8 cellular contexts compared by ENCODE assay signal in genomic region chr16:31700530-31701388, GRCh38.
DNase-seq lines count a peak whose midpoint lies in the region; ATAC-seq and TF ChIP-seq lines count a peak whose summit lies in the region.

No MANE protein-coding gene starts in this region.

- peak; percentile 75 for DNase-seq in DND-41
- DNase-seq in brain microvascular endothelial cell: peak; percentile 54
- peak; percentile 64 for DNase-seq in kidney epithelial cell (ENCODE audit: low read depth)
- peak in 3 of 4 experiments; percentile 69 to 84 (median 79) for DNase-seq in stimulated activated CD4-positive, alpha-beta T cell treated with anti-CD3 and anti-CD28 coated beads, Interleukin-1b, Interleukin-23, amount 100 ng/mL, for 24 hours (ENCODE audit: low read depth in 4 of 4, low spot score in 1 of 4)
- DNase-seq in DMS53 treated with DMSO at 0.1 percent for 48 hours (lab: John Stamatoyannopoulos, UW; ENCODE audit: unreplicated experiment): no peak

- H3K4me3 ChIP-seq in DND-41 (ENCODE audit: low read depth in 1 of 2, low read length in 2 of 2) (peak overlapping the region; percentile 41 to 91; a peak in 3 of 4 replicates), brain microvascular endothelial cell (ENCODE audit: low read depth, low read length) (peak overlapping the region; percentile 70), kidney epithelial cell (ENCODE audit: low read depth, low read length) (peak overlapping the region; percentile 46)

- peak; percentile 64 for ATAC-seq in DND-41 (ENCODE audit: insufficient read depth, low read depth)
- ATAC-seq in GM19467 (IDR thresholded peaks at IDR 0.05; ENCODE audit: unreplicated experiment): peak; percentile 73
- ATAC-seq in HG03571 (IDR thresholded peaks at IDR 0.05; ENCODE audit: unreplicated experiment): peak; percentile 73

- H3K4me1 ChIP-seq in DND-41 (ENCODE audit: insufficient read depth, low read length): peaks cover 25% of the 10 kb centered on the region

- TF ChIP-seq CTCF in DND-41 (IDR thresholded peaks at IDR 0.05; ENCODE audit: borderline replicate concordance, extremely low read depth, low read length, poor library complexity, severe bottlenecking) (peak; percentile 33), VCaP (conservative IDR thresholded peaks at IDR 0.05) (no peak), brain microvascular endothelial cell (IDR thresholded peaks at IDR 0.05; ENCODE audit: low read depth, low read length, missing control alignments) (peak; percentile 15), kidney epithelial cell (IDR thresholded peaks at IDR 0.05; ENCODE audit: insufficient read depth, low read length, poor library complexity, severe bottlenecking) (peak; percentile 12)

- H3K36me3 ChIP-seq in DND-41 (ENCODE audit: insufficient read depth, low read length) (peaks cover 18% of the 10 kb centered on the region), brain microvascular endothelial cell (replicated peaks) (no peaks in the 10 kb centered on the region), kidney epithelial cell (ENCODE audit: control insufficient read depth, insufficient read depth, low read length) (no peaks in the 10 kb centered on the region)

- 0 out of 2 replicates have a peak overlapping the region, but pooled peaks have one; percentile 58 for H3K27ac ChIP-seq in DND-41 (ENCODE audit: low read length)
- peak overlapping the region; percentile 66; the same call in 1 of the 2 replicates for H3K27ac ChIP-seq in VCaP
- H3K27ac ChIP-seq in brain microvascular endothelial cell: no peak overlapping the region

- no peaks in the 10 kb centered on the region for H3K79me2 ChIP-seq in DND-41 (ENCODE audit: insufficient read depth, low read length)

- peak overlapping the region; percentile 87 for H2AFZ ChIP-seq in DND-41 (ENCODE audit: low read depth, low read length)

- peaks cover 26% of the 10 kb centered on the region for H3K27me3 ChIP-seq in DND-41 (ENCODE audit: insufficient read depth, low read length, poor library complexity)
- H3K27me3 ChIP-seq in brain microvascular endothelial cell (replicated peaks): no peaks in the 10 kb centered on the region
- peaks cover 36% of the 10 kb centered on the region for H3K27me3 ChIP-seq in kidney epithelial cell (ENCODE audit: control insufficient read depth, insufficient read depth, low read length)

- in situ Hi-C loops in brain microvascular endothelial cell (cut with HindIII; ENCODE audit: low pct_ligation_motif_present, low sequenced_read_pairs): no loop called here

- peak overlapping the region; percentile 80 for H3K4me2 ChIP-seq in DND-41 (ENCODE audit: insufficient read depth, low read length)

- H3K9ac ChIP-seq in DND-41 (ENCODE audit: low read depth, low read length): peak overlapping the region; percentile 65

- H3K9me3 ChIP-seq in DND-41 (ENCODE audit: insufficient read depth, low read length, severe bottlenecking): no peaks in the 10 kb centered on the region

- H4K20me1 ChIP-seq in DND-41 (ENCODE audit: insufficient read depth, low read length): peaks cover 14% of the 10 kb centered on the region
